ENCODE assay signal across 13 cellular contexts in the genomic region with DNA sequence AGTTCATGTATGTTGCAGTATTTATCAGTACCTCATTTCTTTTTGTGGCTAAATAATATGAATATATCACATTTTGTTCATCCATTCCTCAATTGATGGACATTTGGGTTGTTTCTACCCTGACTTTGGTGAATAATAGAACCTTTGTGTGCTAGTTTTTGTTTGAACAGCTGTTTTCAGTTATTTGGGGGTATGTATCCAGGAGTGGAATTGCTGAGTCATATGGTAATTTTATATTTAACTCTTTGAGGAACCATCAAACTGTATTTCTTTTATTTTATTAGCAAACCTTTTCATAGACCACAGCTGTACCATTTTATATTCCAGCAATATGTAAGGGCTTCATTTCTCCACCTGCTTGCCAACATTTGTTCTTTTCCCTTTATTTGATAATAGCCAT. TPM values are rescaled to one million over a fixed set of nuclear protein-coding genes. Genes with fewer than 3 reads are reported as not detected.
DNase-seq lines count a peak whose midpoint lies in the region; ATAC-seq and TF ChIP-seq lines count a peak whose summit lies in the region.
"Had no signal": no experiment of that assay in that cellular context is flagged by ENCODE, and none has a peak within 500 bp of the region (broad histone marks: within the 10 kb centered on the region; RNA-seq: fewer than 3 reads in every experiment).

No MANE protein-coding gene starts in this region.

- peak; percentile 81 for ATAC-seq in SK-N-SH treated with all-trans-retinoic acid at 6 μM for 48 hours
- ATAC-seq in HG02759 (IDR thresholded peaks at IDR 0.05; ENCODE audit: unreplicated experiment), result no peak
- ATAC-seq: activated T-cell treated with anti-CD3 and anti-CD28 coated beads, Interleukin-2, amount 50 U/mL, for 4 hours had no signal

- H3K27ac ChIP-seq in GM23248, result peak overlapping the region; percentile 52
- no peak overlapping the region for H3K27ac ChIP-seq in transverse colon
- H3K27ac ChIP-seq: C4-2B, sigmoid colon had no signal

- H3K27me3 ChIP-seq in GM23248 (replicated peaks; ENCODE audit: insufficient read depth) (no peaks in the 10 kb centered on the region), transverse colon (no peaks in the 10 kb centered on the region)
- H3K27me3 ChIP-seq: sigmoid colon had no signal

- H3K9me3 ChIP-seq in GM23248 (ENCODE audit: low read depth), result no peaks in the 10 kb centered on the region
- H3K9me3 ChIP-seq in transverse colon, result no peaks in the 10 kb centered on the region
- H3K9me3 ChIP-seq: sigmoid colon had no signal

- no peak for TF ChIP-seq EP300 in transverse colon (IDR thresholded peaks at IDR 0.05; ENCODE audit: low read depth)

- peaks cover under 1% of the 10 kb centered on the region; the same call in 1 of the 2 replicates for H3K79me2 ChIP-seq in GM23248 (ENCODE audit: insufficient read depth)

- H2AFZ ChIP-seq in GM23248, result no peak overlapping the region

- peak overlapping the region; percentile 29 for H3K4me2 ChIP-seq in GM23248 (ENCODE audit: unreplicated experiment)

- no peaks in the 10 kb centered on the region for H4K20me1 ChIP-seq in GM23248 (ENCODE audit: insufficient read depth)

- H3F3A ChIP-seq in GM23248 (ENCODE audit: insufficient read depth), result peaks cover 9% of the 10 kb centered on the region; the same call in 1 of the 2 replicates

- intact Hi-C loops in head of caudate nucleus (cut with DNase I) (no loop called here), transverse colon (cut with DNase I; ENCODE audit: low total_unique reads) (no loop called here)

- no peak for TF ChIP-seq CTCF in fibroblast of the aortic adventitia (IDR thresholded peaks at IDR 0.05; ENCODE audit: insufficient read depth, low read length)
- no peak for TF ChIP-seq CTCF in transverse colon (IDR thresholded peaks at IDR 0.05)

- H3K9ac ChIP-seq in GM23248, result no peak overlapping the region

- H3K36me3 ChIP-seq in GM23248 (ENCODE audit: low read depth) (no peaks in the 10 kb centered on the region), transverse colon (peaks cover 0 to 56% (median 19%) of the 10 kb centered on the region in 4 donors)

- peak; percentile 47 for DNase-seq in A172 (ENCODE audit: low spot score)
- peak; percentile 82 for DNase-seq in GM23248
- peak; percentile 87 for DNase-seq in fibroblast of the aortic adventitia (ENCODE audit: low read depth)
- DNase-seq in head of caudate nucleus, result no peak
- no peak for DNase-seq in NCI-H524 treated with DMSO at 0.1 percent for 48 hours (lab: John Stamatoyannopoulos, UW)
- no peak for DNase-seq in transverse colon
- DNase-seq: activated T-cell treated with anti-CD3 and anti-CD28 coated beads, Interleukin-2, amount 50 U/mL, for 4 hours; midbrain; NCI-H1092 treated with DMSO at 0.1 percent for 48 hours; sigmoid colon had no signal

- in situ Hi-C loops in GM23248 (cut with MboI), result no loop called here
- in situ Hi-C loops in transverse colon (cut with MboI; ENCODE audit: low pct_ligation_motif_present in 1 of 4, low pct_unique_long_range_greater_than_20kb in 1 of 4, low sequenced_read_pairs in 3 of 4), result no loop called here

- no peak for TF ChIP-seq POLR2A in transverse colon (IDR thresholded peaks at IDR 0.05)

- H3K4me3 ChIP-seq in GM23248, result no peak overlapping the region
- no peak overlapping the region for H3K4me3 ChIP-seq in fibroblast of the aortic adventitia (ENCODE audit: low read depth, low read length)
- H3K4me3 ChIP-seq in transverse colon, result no peak overlapping the region
- H3K4me3 ChIP-seq: sigmoid colon had no signal

- H3K9me2 ChIP-seq in GM23248 (ENCODE audit: insufficient read depth), result no peaks in the 10 kb centered on the region

- H3K4me1 ChIP-seq in GM23248 (ENCODE audit: insufficient read depth) (peaks cover 15% of the 10 kb centered on the region), transverse colon (no peaks in the 10 kb centered on the region)

TF ChIP-seq in SK-N-SH treated with all-trans-retinoic acid at 6 μM for 48 hours, 23 proteins besides CTCF, POLR2A, EP300 and RAD21:
- TF ChIP-seq TOX (CRISPR knock-in tag; IDR thresholded peaks at IDR 0.05; ENCODE audit: borderline replicate concordance), result 0 out of 2 replicates have a peak, but pooled peaks have one; percentile 17
- TF ChIP-seq TCF4 (CRISPR knock-in tag; IDR thresholded peaks at IDR 0.05; ENCODE audit: borderline replicate concordance), result peak; percentile 54; the same call in 1 of the 2 replicates
- TF ChIP-seq, protein P1, sequence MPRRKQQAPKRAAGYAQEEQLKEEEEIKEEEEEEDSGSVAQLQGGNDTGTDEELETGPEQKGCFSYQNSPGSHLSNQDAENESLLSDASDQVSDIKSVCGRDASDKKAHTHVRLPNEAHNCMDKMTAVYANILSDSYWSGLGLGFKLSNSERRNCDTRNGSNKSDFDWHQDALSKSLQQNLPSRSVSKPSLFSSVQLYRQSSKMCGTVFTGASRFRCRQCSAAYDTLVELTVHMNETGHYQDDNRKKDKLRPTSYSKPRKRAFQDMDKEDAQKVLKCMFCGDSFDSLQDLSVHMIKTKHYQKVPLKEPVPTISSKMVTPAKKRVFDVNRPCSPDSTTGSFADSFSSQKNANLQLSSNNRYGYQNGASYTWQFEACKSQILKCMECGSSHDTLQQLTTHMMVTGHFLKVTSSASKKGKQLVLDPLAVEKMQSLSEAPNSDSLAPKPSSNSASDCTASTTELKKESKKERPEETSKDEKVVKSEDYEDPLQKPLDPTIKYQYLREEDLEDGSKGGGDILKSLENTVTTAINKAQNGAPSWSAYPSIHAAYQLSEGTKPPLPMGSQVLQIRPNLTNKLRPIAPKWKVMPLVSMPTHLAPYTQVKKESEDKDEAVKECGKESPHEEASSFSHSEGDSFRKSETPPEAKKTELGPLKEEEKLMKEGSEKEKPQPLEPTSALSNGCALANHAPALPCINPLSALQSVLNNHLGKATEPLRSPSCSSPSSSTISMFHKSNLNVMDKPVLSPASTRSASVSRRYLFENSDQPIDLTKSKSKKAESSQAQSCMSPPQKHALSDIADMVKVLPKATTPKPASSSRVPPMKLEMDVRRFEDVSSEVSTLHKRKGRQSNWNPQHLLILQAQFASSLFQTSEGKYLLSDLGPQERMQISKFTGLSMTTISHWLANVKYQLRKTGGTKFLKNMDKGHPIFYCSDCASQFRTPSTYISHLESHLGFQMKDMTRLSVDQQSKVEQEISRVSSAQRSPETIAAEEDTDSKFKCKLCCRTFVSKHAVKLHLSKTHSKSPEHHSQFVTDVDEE (CRISPR knock-in tag; IDR thresholded peaks at IDR 0.05), result no peak

RNA-seq across cellular contexts. Expression of a gene that starts 38.4 kb away (rescaled TPM):
- 53.7 and 79.1 TPM in 2 replicates for total RNA-seq in A172 (2014; rRNA removed; shearing (Covaris generic))
- 86.1 and 152 TPM in 2 replicates for total RNA-seq in GM23248 (2014; rRNA removed; shearing (Covaris generic))
- 44.5 and 55.0 TPM in 2 replicates for polyA plus RNA-seq in GM23248 (2016; fragmentation: Nextera tagmentation; extraction: Ambion mirVana)
- 104 and 142 TPM in 2 replicates for total RNA-seq in fibroblast of the aortic adventitia (ENCODE audit: low replicate concordance)
- total RNA-seq in transverse colon, result 100 to 1,000 TPM; 238 to 391 (median 304) TPM

Comparison
In these comparisons a context has a peak if more than half of its experiments do, and no peak if none do; other contexts are left out.
1. DNase-seq: peak in A172 (single experiment), GM23248 (single experiment) and fibroblast of the aortic adventitia (single experiment); none in head of caudate nucleus (0 of 42), NCI-H524 treated with DMSO at 0.1 percent for 48 hours (single experiment) and transverse colon (single experiment).